Comparison of ENCODE assay signal across 1 cellular context in genomic region chr16:28494141-28494851, GRCh38.
A peak's percentile ranks its signal among the peaks of the same experiment; 100 is the strongest.
TF ChIP-seq lines count a peak whose summit lies in the region.

A gene with protein sequence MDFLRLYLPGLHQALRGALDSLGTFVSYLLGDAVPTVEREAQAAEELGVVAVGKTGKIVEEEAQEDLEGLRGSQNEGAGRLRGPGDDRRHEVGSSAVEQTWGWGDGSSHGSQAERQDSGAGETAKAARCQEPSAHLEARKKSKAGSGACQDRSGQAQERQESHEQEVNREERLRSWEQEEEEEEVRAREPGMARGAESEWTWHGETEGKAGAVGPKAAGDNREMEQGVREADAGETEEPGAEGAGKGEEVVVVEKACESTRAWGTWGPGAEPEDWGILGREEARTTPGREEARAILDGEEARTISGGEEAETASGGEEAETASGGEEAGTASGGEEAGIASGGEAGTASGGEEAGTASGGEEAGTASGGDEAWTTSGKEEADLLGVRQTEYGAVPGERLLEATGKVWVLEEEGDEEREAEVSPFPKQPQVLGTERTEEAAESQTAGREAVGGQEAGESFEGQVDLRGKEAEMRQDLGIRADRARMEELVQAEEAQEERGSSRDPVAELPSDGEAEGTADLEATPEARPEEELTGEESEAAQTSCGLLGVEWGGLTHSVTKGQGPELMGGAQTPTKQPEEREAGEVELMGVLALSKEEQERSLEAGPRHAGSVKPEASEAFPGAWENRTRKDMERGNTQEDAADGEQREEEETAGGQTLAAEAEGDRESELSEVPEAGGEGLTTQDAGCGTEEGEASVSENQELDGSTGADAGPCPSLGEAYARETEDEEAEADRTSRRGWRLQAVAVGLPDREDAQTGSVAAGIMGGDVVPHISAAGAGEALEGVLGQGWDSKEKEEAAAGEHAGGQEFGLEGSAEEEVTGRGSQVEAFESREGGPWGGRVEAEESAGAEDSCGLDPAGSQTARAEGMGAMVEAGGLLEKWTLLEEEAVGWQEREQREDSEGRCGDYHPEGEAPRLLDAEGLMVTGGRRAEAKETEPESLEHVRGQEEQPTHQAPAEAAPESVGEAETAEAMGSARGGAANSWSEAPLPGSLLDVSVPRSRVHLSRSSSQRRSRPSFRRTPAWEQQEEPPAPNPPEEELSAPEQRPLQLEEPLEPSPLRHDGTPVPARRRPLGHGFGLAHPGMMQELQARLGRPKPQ (plus strand): TSS chr16:28494643. CDS start chr16:28494682, 39 bp downstream.

TF ChIP-seq in GM12878, 131 proteins besides CTCF, POLR2A, EP300 and RAD21 (continued from another document and continues in another):
- TF ChIP-seq ZNF687 (IDR thresholded peaks at IDR 0.05), result peak; percentile 53; the same call in 1 of the 2 replicates
- peak; percentile 78; the same call in 1 of the 2 replicates for TF ChIP-seq RELB (IDR thresholded peaks at IDR 0.05; ENCODE audit: low read depth)
- TF ChIP-seq CBX3 (IDR thresholded peaks at IDR 0.05; ENCODE audit: borderline replicate concordance, low read depth), result no peak
- TF ChIP-seq BCL11A (IDR thresholded peaks at IDR 0.05; ENCODE audit: low read depth, low read length), result peak; percentile 59
- no peak for TF ChIP-seq CEBPB (IDR thresholded peaks at IDR 0.05; ENCODE audit: borderline replicate concordance in 1 of 2, low read depth in 2 of 2, low read length in 2 of 2)
- peak; percentile 91 for TF ChIP-seq IKZF1 (conservative IDR thresholded peaks at IDR 0.05)
- TF ChIP-seq, protein P1, sequence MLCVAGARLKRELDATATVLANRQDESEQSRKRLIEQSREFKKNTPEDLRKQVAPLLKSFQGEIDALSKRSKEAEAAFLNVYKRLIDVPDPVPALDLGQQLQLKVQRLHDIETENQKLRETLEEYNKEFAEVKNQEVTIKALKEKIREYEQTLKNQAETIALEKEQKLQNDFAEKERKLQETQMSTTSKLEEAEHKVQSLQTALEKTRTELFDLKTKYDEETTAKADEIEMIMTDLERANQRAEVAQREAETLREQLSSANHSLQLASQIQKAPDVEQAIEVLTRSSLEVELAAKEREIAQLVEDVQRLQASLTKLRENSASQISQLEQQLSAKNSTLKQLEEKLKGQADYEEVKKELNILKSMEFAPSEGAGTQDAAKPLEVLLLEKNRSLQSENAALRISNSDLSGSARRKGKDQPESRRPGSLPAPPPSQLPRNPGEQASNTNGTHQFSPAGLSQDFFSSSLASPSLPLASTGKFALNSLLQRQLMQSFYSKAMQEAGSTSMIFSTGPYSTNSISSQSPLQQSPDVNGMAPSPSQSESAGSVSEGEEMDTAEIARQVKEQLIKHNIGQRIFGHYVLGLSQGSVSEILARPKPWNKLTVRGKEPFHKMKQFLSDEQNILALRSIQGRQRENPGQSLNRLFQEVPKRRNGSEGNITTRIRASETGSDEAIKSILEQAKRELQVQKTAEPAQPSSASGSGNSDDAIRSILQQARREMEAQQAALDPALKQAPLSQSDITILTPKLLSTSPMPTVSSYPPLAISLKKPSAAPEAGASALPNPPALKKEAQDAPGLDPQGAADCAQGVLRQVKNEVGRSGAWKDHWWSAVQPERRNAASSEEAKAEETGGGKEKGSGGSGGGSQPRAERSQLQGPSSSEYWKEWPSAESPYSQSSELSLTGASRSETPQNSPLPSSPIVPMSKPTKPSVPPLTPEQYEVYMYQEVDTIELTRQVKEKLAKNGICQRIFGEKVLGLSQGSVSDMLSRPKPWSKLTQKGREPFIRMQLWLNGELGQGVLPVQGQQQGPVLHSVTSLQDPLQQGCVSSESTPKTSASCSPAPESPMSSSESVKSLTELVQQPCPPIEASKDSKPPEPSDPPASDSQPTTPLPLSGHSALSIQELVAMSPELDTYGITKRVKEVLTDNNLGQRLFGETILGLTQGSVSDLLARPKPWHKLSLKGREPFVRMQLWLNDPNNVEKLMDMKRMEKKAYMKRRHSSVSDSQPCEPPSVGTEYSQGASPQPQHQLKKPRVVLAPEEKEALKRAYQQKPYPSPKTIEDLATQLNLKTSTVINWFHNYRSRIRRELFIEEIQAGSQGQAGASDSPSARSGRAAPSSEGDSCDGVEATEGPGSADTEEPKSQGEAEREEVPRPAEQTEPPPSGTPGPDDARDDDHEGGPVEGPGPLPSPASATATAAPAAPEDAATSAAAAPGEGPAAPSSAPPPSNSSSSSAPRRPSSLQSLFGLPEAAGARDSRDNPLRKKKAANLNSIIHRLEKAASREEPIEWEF (IDR thresholded peaks at IDR 0.05; ENCODE audit: insufficient replicate concordance, low read depth, low read length), result no peak
- TF ChIP-seq SPI1 (IDR thresholded peaks at IDR 0.05; ENCODE audit: borderline replicate concordance, insufficient read depth, low read depth, low read length), result peak; percentile 72; the same call in 1 of the 2 replicates
- TF ChIP-seq YBX1 (IDR thresholded peaks at IDR 0.05), result no peak
- TF ChIP-seq, protein P2, sequence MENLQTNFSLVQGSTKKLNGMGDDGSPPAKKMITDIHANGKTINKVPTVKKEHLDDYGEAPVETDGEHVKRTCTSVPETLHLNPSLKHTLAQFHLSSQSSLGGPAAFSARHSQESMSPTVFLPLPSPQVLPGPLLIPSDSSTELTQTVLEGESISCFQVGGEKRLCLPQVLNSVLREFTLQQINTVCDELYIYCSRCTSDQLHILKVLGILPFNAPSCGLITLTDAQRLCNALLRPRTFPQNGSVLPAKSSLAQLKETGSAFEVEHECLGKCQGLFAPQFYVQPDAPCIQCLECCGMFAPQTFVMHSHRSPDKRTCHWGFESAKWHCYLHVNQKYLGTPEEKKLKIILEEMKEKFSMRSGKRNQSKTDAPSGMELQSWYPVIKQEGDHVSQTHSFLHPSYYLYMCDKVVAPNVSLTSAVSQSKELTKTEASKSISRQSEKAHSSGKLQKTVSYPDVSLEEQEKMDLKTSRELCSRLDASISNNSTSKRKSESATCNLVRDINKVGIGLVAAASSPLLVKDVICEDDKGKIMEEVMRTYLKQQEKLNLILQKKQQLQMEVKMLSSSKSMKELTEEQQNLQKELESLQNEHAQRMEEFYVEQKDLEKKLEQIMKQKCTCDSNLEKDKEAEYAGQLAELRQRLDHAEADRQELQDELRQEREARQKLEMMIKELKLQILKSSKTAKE (IDR thresholded peaks at IDR 0.05; ENCODE audit: low read depth, poor library complexity, severe bottlenecking), result peak; percentile 39
- TF ChIP-seq MTA2 (IDR thresholded peaks at IDR 0.05; ENCODE audit: low read depth), result peak; percentile 83; the same call in 1 of the 2 replicates
- 0 out of 3 replicates have a peak, but pooled peaks of 1 of the 2 experiments have one; percentile 23 for TF ChIP-seq EGR1 (IDR thresholded peaks at IDR 0.05; ENCODE audit: borderline replicate concordance in 1 of 2, low read depth in 2 of 2, low read length in 2 of 2)
- no peak for TF ChIP-seq ESRRA (IDR thresholded peaks at IDR 0.05; ENCODE audit: low read length)
- peak in 1 of 2 experiments; percentile 92; a peak in 2 of 4 replicates for TF ChIP-seq ETV6 (conservative IDR thresholded peaks at IDR 0.05 in 1 of 2, IDR thresholded peaks at IDR 0.05 in 1 of 2; ENCODE audit: borderline replicate concordance in 1 of 2, low read depth in 1 of 2)
- TF ChIP-seq SP1 (IDR thresholded peaks at IDR 0.05; ENCODE audit: low read depth, low read length), result peak; percentile 72
- TF ChIP-seq, protein P3, sequence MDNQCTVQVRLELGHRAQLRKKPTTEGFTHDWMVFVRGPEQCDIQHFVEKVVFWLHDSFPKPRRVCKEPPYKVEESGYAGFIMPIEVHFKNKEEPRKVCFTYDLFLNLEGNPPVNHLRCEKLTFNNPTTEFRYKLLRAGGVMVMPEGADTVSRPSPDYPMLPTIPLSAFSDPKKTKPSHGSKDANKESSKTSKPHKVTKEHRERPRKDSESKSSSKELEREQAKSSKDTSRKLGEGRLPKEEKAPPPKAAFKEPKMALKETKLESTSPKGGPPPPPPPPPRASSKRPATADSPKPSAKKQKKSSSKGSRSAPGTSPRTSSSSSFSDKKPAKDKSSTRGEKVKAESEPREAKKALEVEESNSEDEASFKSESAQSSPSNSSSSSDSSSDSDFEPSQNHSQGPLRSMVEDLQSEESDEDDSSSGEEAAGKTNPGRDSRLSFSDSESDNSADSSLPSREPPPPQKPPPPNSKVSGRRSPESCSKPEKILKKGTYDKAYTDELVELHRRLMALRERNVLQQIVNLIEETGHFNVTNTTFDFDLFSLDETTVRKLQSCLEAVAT (IDR thresholded peaks at IDR 0.05), result peak; percentile 77; the same call in 1 of the 2 replicates
- peak; percentile 71 for TF ChIP-seq SMARCA5 (IDR thresholded peaks at IDR 0.05)
- TF ChIP-seq BCL3 (IDR thresholded peaks at IDR 0.05; ENCODE audit: borderline replicate concordance, insufficient read depth, low read depth, low read length, poor library complexity, severe bottlenecking), result peak; percentile 71
- 0 out of 2 replicates have a peak, but pooled peaks have one; percentile 26 for TF ChIP-seq CHD2 (IDR thresholded peaks at IDR 0.05; ENCODE audit: borderline replicate concordance, low read depth, low read length)
- TF ChIP-seq BMI1 (IDR thresholded peaks at IDR 0.05; ENCODE audit: borderline replicate concordance), result 0 out of 2 replicates have a peak, but pooled peaks have one; percentile 2
- TF ChIP-seq BHLHE40 (IDR thresholded peaks at IDR 0.05; ENCODE audit: borderline replicate concordance in 1 of 2, low read depth in 2 of 2, low read length in 1 of 2), result peak; percentile 47 to 63; a peak in 2 of 4 replicates
- TF ChIP-seq MEF2B (IDR thresholded peaks at IDR 0.05; ENCODE audit: partially characterized antibody, poor library complexity, severe bottlenecking), result peak; percentile 80
- peak; percentile 93 for TF ChIP-seq CBFB (IDR thresholded peaks at IDR 0.05; ENCODE audit: low read depth)
- TF ChIP-seq BACH1 (IDR thresholded peaks at IDR 0.05; ENCODE audit: borderline replicate concordance), result peak; percentile 62; the same call in 1 of the 2 replicates
- TF ChIP-seq NR2C1 (IDR thresholded peaks at IDR 0.05), result peak; percentile 39; the same call in 1 of the 2 replicates
- TF ChIP-seq SREBF2 (IDR thresholded peaks at IDR 0.05; ENCODE audit: low read length), result no peak
- TF ChIP-seq CBX5 (IDR thresholded peaks at IDR 0.05; ENCODE audit: low read depth), result no peak
- TF ChIP-seq EED (IDR thresholded peaks at IDR 0.05; ENCODE audit: low read depth), result peak; percentile 93
- TF ChIP-seq POLR2AphosphoS5 (IDR thresholded peaks at IDR 0.05; ENCODE audit: low read length), result peak; percentile 83
- no peak for TF ChIP-seq HDAC6 (IDR thresholded peaks at IDR 0.05; ENCODE audit: unreplicated experiment)
- peak; percentile 95 to 96 for TF ChIP-seq IKZF2 (IDR thresholded peaks at IDR 0.05)
- peak; percentile 79; the same call in 1 of the 2 replicates for TF ChIP-seq HDGF (IDR thresholded peaks at IDR 0.05)
- TF ChIP-seq, protein P4, sequence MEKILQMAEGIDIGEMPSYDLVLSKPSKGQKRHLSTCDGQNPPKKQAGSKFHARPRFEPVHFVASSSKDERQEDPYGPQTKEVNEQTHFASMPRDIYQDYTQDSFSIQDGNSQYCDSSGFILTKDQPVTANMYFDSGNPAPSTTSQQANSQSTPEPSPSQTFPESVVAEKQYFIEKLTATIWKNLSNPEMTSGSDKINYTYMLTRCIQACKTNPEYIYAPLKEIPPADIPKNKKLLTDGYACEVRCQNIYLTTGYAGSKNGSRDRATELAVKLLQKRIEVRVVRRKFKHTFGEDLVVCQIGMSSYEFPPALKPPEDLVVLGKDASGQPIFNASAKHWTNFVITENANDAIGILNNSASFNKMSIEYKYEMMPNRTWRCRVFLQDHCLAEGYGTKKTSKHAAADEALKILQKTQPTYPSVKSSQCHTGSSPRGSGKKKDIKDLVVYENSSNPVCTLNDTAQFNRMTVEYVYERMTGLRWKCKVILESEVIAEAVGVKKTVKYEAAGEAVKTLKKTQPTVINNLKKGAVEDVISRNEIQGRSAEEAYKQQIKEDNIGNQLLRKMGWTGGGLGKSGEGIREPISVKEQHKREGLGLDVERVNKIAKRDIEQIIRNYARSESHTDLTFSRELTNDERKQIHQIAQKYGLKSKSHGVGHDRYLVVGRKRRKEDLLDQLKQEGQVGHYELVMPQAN (conservative IDR thresholded peaks at IDR 0.05), result no peak
- peak; percentile 93 for TF ChIP-seq CREB1 (IDR thresholded peaks at IDR 0.05; ENCODE audit: low read depth)
- TF ChIP-seq RUNX3 (IDR thresholded peaks at IDR 0.05; ENCODE audit: low read length), result peak; percentile 97
